Comparison of ENCODE assay signal across 7 cellular contexts in the genomic region with DNA sequence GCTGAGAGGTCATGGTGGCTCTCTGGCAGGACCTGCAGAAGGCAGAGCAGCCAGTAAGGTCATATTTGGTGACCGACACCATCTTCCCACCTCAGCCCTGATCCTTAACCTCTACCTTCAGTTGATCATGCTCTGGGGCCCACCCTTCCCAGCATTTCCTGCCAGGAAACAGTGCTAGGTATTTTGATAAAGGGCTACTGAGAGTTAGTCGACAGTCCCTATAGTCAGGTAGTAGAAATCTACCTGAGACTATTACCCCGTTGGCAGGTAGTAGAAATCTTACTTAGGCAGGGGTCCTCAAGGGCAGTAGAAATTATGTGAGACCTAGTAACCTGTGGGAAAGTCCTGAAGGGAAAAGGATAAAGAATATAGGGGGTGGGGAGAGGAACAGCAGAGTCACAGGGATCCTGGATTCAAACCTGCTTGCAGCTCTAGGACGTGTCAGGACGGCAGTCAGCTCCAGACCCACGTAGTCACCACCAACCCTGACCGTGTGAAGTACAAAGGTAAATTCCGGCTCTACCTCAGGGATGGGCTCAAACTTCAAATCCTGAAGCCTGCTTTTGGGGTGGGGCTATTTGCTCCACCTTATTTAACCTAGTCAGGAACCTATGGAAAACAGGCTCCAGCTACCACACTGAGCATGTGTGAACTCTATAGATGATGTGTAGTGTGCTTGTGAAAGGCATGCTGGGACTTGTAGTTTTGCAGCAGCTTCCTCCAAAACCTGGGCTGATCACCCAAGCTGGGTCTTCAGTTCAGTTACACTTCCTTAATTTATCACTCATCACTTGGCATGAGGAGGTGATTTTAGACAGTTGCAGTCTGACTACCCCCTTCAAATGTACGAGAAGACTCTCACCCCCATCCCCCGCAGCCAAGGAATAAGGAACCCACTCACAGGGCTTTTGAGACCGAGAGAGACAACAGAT. TPM values are rescaled to one million over a fixed set of nuclear protein-coding genes. Genes with fewer than 3 reads are reported as not detected.
DNase-seq lines count a peak whose midpoint lies in the region; ATAC-seq, FAIRE-seq and TF ChIP-seq lines count a peak whose summit lies in the region.

DQX1 (minus strand) TSS at position 515 of the 932 bp plus-strand sequence; CDS start at position 13, 502 bp downstream.

- H3K27me3 ChIP-seq in HL-60 (ENCODE audit: insufficient read depth, poor library complexity, severe bottlenecking) (no peaks in the 10 kb centered on the region), muscle layer of duodenum (ENCODE audit: low read depth, low read length) (no peaks in the 10 kb centered on the region), right cardiac atrium (ENCODE audit: control insufficient read depth, insufficient read depth) (no peaks in the 10 kb centered on the region)

- FAIRE-seq in TTC549 (lab: Jason Lieb, UNC): peak; percentile 53

- in situ Hi-C loops in G401 (cut with HindIII; ENCODE audit: low sequenced_read_pairs): no loop called here

- DNase-seq in G401 (ENCODE audit: low spot score) (peak; percentile 54), HL-60 (ENCODE audit: low read depth in 1 of 2, low spot score in 1 of 2) (peak; percentile 59 to 81), glomerular visceral epithelial cell (ENCODE audit: extremely low spot score) (no peak), SK-N-DZ (ENCODE audit: low spot score) (no peak), right cardiac atrium (no peak)

- H3K4me3 ChIP-seq in HL-60 (replicated peaks; ENCODE audit: insufficient read depth, low read length): no peak within 1 kb of the TSS
- H3K4me3 ChIP-seq in muscle layer of duodenum (ENCODE audit: low read depth in 1 of 2, low read length in 2 of 2): peak within 1 kb of the TSS in 1 of 2 donors; percentile 21
- no peak within 1 kb of the TSS for H3K4me3 ChIP-seq in right cardiac atrium (ENCODE audit: low read length)

- ATAC-seq in right cardiac atrium: no peak

- 89% methylated on average over 11 of the region's 11 CpGs for WGBS in right cardiac atrium

- TF ChIP-seq CTCF in HL-60 (IDR thresholded peaks at IDR 0.05; ENCODE audit: insufficient read depth, low read length): no peak

- H3K36me3 ChIP-seq in muscle layer of duodenum (ENCODE audit: control insufficient read depth in 1 of 2, insufficient read depth in 2 of 2, low read length in 2 of 2): peaks cover 13 to 30% of the 10 kb centered on the region in 2 donors

- H3K27ac ChIP-seq in HL-60 (replicated peaks) (no peak within 1 kb of the TSS), muscle layer of duodenum (ENCODE audit: low read length) (peak within 1 kb of the TSS; percentile 74), right cardiac atrium (ENCODE audit: low read length) (no peak within 1 kb of the TSS)

- no peaks in the 10 kb centered on the region for H3K9me3 ChIP-seq in muscle layer of duodenum (ENCODE audit: control insufficient read depth in 1 of 2, low read length in 2 of 2)
- no peaks in the 10 kb centered on the region for H3K9me3 ChIP-seq in right cardiac atrium (ENCODE audit: control insufficient read depth, low read length)

- intact Hi-C loops in right cardiac atrium (cut with DNase I): no loop called here

- H3K4me1 ChIP-seq in muscle layer of duodenum (ENCODE audit: control insufficient read depth in 1 of 2, insufficient read depth in 2 of 2, low read length in 2 of 2) (peaks cover 10 to 17% of the 10 kb centered on the region in 2 donors), right cardiac atrium (ENCODE audit: control insufficient read depth, insufficient read depth, low read length) (no peaks in the 10 kb centered on the region)

RNA-seq across cellular contexts. Expression of gene DQX1, which starts in this region (rescaled TPM):
- 0.81 TPM in 1 of 2 replicates, not detected in the other for total RNA-seq in G401 (2014; rRNA removed; shearing (Covaris generic))
- 0.22 and 0.33 TPM in 2 replicates for polyA plus RNA-seq in SK-N-DZ (2014; cell fraction: cytosol; rRNA removed)
- 7.7 and 10.3 TPM in 2 replicates for polyA plus RNA-seq in SK-N-DZ (2014; cell fraction: nucleus; rRNA removed)
- total RNA-seq in right cardiac atrium: not detected
- not detected for polyA plus RNA-seq in right cardiac atrium

Comparison
In these comparisons a context has a peak if more than half of its experiments do, and no peak if none do; other contexts are left out.
1. Peak in DNase-seq in G401; RNA of the gene not detected or under 1 TPM.
2. DNase-seq: peak in HL-60 (2 of 2); none in glomerular visceral epithelial cell (single experiment), SK-N-DZ (single experiment) and right cardiac atrium (0 of 3).